Comparison of ENCODE assay signal across 28 cellular contexts in genomic region chr1:38076455-38076854, GRCh38. TPM values are rescaled to one million over a fixed set of nuclear protein-coding genes. Genes with fewer than 3 reads are reported as not detected.
"Had no signal": no experiment of that assay in that cellular context is flagged by ENCODE, and none has a peak within 500 bp of the region (broad histone marks: within the 10 kb centered on the region; RNA-seq: fewer than 3 reads in every experiment).

No MANE protein-coding gene starts in this region.

- H3K27ac ChIP-seq: cardiac muscle cell, colonic mucosa, epithelial cell of prostate, esophagus squamous epithelium, heart right ventricle, left lung, lower lobe of right lung, stomach, suprapubic skin, transverse colon had no signal

- H3K4me3 ChIP-seq: cardiac muscle cell, colonic mucosa, esophagus squamous epithelium, heart right ventricle, left lung, lower lobe of right lung, stomach, suprapubic skin, transverse colon had no signal

- H3K4me1 ChIP-seq: colonic mucosa, heart right ventricle, left lung, lower lobe of right lung, stomach, transverse colon had no signal

- FAIRE-seq: endometrium, islet of Langerhans had no signal

- H3K36me3 ChIP-seq: cardiac muscle cell, colonic mucosa, esophagus squamous epithelium, heart right ventricle, left lung, lower lobe of right lung, stomach, suprapubic skin, transverse colon had no signal

- DNase-seq: activated CD4-positive, alpha-beta T cell treated with anti-CD3 and anti-CD28 coated beads, Interleukin-2, amount 10 ng/mL, durations not matched to agents 7 days and 5 days; activated CD4-positive, CD25-positive, alpha-beta regulatory T cell treated with anti-CD3 and anti-CD28 coated beads, Interleukin-2, amount 50 U/mL, for 72 hours; activated CD8-positive, alpha-beta T cell treated with anti-CD3 and anti-CD28 coated beads for 36 hours; activated T-cell treated with anti-CD3 and anti-CD28 coated beads, Interleukin-2, amount 50 U/mL, for 48 hours; anterior cingulate cortex; cerebellar nuclear complex; colonic mucosa; effector CD8-positive, alpha-beta T cell; esophagus squamous epithelium; foreskin melanocyte; heart right ventricle; left lung; lower lobe of right lung; naive thymus-derived CD8-positive, alpha-beta T cell; posterior cingulate gyrus; right cardiac atrium; stimulated activated CD4-positive, alpha-beta T cell treated with anti-CD3 and anti-CD28 coated beads, Interleukin-15, amount 100 ng/mL, for 24 hours; stimulated activated CD4-positive, alpha-beta T cell treated with anti-CD3 and anti-CD28 coated beads, Interleukin-2, amount 100 ng/mL, for 24 hours; stimulated activated naive B cell treated with anti-CD40 and anti-IgM and Interleukin-4, amounts not matched to agents 10 μg/mL and 1 μg/mL and 100 μg/mL, for 72 hours; stomach; T1000; transverse colon had no signal

- H3K27me3 ChIP-seq: cardiac muscle cell, colonic mucosa had no signal

- ATAC-seq: activated CD8-positive, alpha-beta T cell treated with anti-CD3 and anti-CD28 coated beads for 36 hours; lower lobe of right lung; naive thymus-derived CD8-positive, alpha-beta T cell; stimulated activated naive B cell treated with anti-CD40 and anti-IgM and Interleukin-4, amounts not matched to agents 10 μg/mL and 1 μg/mL and 100 μg/mL, for 72 hours had no signal

- H3K9me3 ChIP-seq: colonic mucosa, esophagus squamous epithelium, heart right ventricle, left lung, lower lobe of right lung, stomach, suprapubic skin, transverse colon had no signal

RNA-seq across cellular contexts. Expression of gene POU3F1, which starts 29.9 kb away (rescaled TPM):
- total RNA-seq: activated CD4-positive, alpha-beta T cell treated with anti-CD3 and anti-CD28 coated beads, Interleukin-2, amount 10 ng/mL, durations not matched to agents 7 days and 5 days; colonic mucosa; glomerular endothelial cell; left lung; lower lobe of right lung; stomach; transverse colon had no signal
